Comparison of ENCODE assay signal across 8 cellular contexts in genomic region chr19:4866595-4867424, GRCh38. TPM values are rescaled to one million over a fixed set of nuclear protein-coding genes. Genes with fewer than 3 reads are reported as not detected.
A peak's percentile ranks its signal among the peaks of the same experiment; 100 is the strongest.
DNase-seq lines count a peak whose midpoint lies in the region; ATAC-seq and TF ChIP-seq lines count a peak whose summit lies in the region.

No MANE protein-coding gene starts in this region.

- WGBS in HUES64, result 12% methylated on average over 17 of the region's 22 CpGs

- no peaks in the 10 kb centered on the region for H3K36me3 ChIP-seq in HUES64 (ENCODE audit: insufficient read depth, low read length)

- no peak for ATAC-seq in HG03139 (IDR thresholded peaks at IDR 0.05; ENCODE audit: unreplicated experiment)

- TF ChIP-seq CTCF in AG09309 (IDR thresholded peaks at IDR 0.05; ENCODE audit: control insufficient read depth, insufficient read depth, low read depth, low read length, missing control alignments), result no peak

- peak overlapping the region; percentile 68 for H3K9ac ChIP-seq in HUES64 (ENCODE audit: low read depth, low read length)

- peaks cover 7% of the 10 kb centered on the region for H3K4me1 ChIP-seq in HUES64 (ENCODE audit: insufficient read depth, low read length)

- no peaks in the 10 kb centered on the region for H3K9me3 ChIP-seq in HUES64 (ENCODE audit: insufficient read depth, low read depth, low read length)

- no peaks in the 10 kb centered on the region for H3K27me3 ChIP-seq in HUES64 (ENCODE audit: insufficient read depth, low read length)

- H3K4me3 ChIP-seq in AG09309 (ENCODE audit: control insufficient read depth, low read depth, low read length), result peak overlapping the region; percentile 82
- peak overlapping the region; percentile 93 for H3K4me3 ChIP-seq in HUES64 (ENCODE audit: low read length)

- peak overlapping the region; percentile 51; the same call in 1 of the 2 replicates for H3K27ac ChIP-seq in HUES64 (ENCODE audit: low read depth, low read length)

- DNase-seq in AG09309 (ENCODE audit: low read depth) (no peak), ecto neural progenitor cell (ENCODE audit: low spot score) (peak; percentile 73), medulla oblongata (ENCODE audit: extremely low spot score) (peak; percentile 53), NCI-H524 (lab: John Stamatoyannopoulos, UW) (no peak)
- DNase-seq in activated CD4-positive, alpha-beta T cell treated with anti-CD3 and anti-CD28 coated beads for 48 hours, result peak; percentile 58
- DNase-seq in stimulated activated naive CD4-positive, alpha-beta T cell treated with Interleukin-2 at 50 U/mL for 16 hours (lab: John Stamatoyannopoulos, UW), result peak; percentile 38

RNA-seq across cellular contexts. Expression of gene PLIN3, which starts 0.7 kb away (rescaled TPM):
- 42.9 TPM for polyA plus RNA-seq in HUES64 (2013, experiment 1 of 2)
- polyA plus RNA-seq in HUES64 (2013, experiment 2 of 2), result 48.6 TPM

RNA-seq across cellular contexts. Expression of gene TICAM1, which starts 35.3 kb away (rescaled TPM):
- polyA plus RNA-seq in HUES64 (2013, experiment 1 of 2), result 0.50 TPM
- polyA plus RNA-seq in HUES64 (2013, experiment 2 of 2), result 0.76 TPM

RNA-seq across cellular contexts. Expression of gene ARRDC5, which starts 35.9 kb away (rescaled TPM):
- not detected for polyA plus RNA-seq in HUES64 (2013, experiment 1 of 2)
- polyA plus RNA-seq in HUES64 (2013, experiment 2 of 2), result not detected

RNA-seq across cellular contexts. Expression of gene UHRF1, which starts 42.5 kb away (rescaled TPM):
- 46.6 TPM for polyA plus RNA-seq in HUES64 (2013, experiment 1 of 2)
- polyA plus RNA-seq in HUES64 (2013, experiment 2 of 2), result 45.3 TPM

Comparison
In these comparisons a context has a peak if more than half of its experiments do, and no peak if none do; other contexts are left out.
1. DNase-seq: peak in activated CD4-positive, alpha-beta T cell treated with anti-CD3 and anti-CD28 coated beads for 48 hours (single experiment), ecto neural progenitor cell (single experiment), medulla oblongata (single experiment) and stimulated activated naive CD4-positive, alpha-beta T cell treated with Interleukin-2 at 50 U/mL for 16 hours (single experiment); none in AG09309 (single experiment) and NCI-H524 (0 of 2).